8 cellular contexts compared by ENCODE assay signal in the genomic region with DNA sequence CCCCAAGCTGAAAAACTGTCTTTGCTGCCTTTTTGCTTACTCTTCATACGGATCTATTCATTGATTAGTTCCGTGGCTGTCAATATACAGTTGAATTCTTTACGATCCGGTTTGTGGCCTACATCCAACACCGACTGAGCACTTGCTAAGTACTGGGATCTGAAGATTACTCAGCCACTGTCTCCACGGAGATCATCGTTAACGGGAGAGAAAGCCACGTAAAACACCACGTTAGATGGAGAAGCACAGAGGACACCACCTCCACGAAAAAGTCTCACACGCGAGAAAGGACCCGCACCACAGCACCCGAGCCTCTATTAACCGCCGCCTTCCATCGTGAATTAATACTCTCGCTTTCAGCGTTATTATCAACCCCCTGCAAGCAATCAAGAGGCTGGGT.
DNase-seq lines count a peak whose midpoint lies in the region; ATAC-seq and TF ChIP-seq lines count a peak whose summit lies in the region.

No MANE protein-coding gene starts in this region.

- H3K36me3 ChIP-seq in NT2/D1 (ENCODE audit: insufficient read depth, insufficient read length, low read length), result peaks cover 39% of the 10 kb centered on the region

- DNase-seq in DMS 273 treated with DMSO at 0.1 percent for 48 hours (lab: John Stamatoyannopoulos, UW) (peak; percentile 27), DMS 273 (lab: John Stamatoyannopoulos, UW; ENCODE audit: unreplicated experiment) (no peak), NT2/D1 (ENCODE audit: low read depth, low spot score) (no peak), coronary artery (ENCODE audit: low spot score) (no peak), midbrain (lab: John Stamatoyannopoulos, UW) (peak; percentile 16), germinal center (ENCODE audit: low spot score) (no peak), NCI-H345 treated with DMSO at 0.1 percent for 48 hours (lab: John Stamatoyannopoulos, UW; ENCODE audit: unreplicated experiment) (no peak)

- peak overlapping the region; percentile 90 for H3K9ac ChIP-seq in NT2/D1 (ENCODE audit: insufficient read length, low read depth)

- H3K4me3 ChIP-seq in NT2/D1 (ENCODE audit: insufficient read length, low read depth), result peak overlapping the region; percentile 99
- peak overlapping the region; percentile 99 for H3K4me3 ChIP-seq in coronary artery

- TF ChIP-seq CTCF in coronary artery (IDR thresholded peaks at IDR 0.05), result no peak

- H3K4me1 ChIP-seq in NT2/D1 (ENCODE audit: insufficient read depth, insufficient read length), result peaks cover 2% of the 10 kb centered on the region

- peak overlapping the region; percentile 95 to 96 for H3K27ac ChIP-seq in coronary artery

- ATAC-seq in HG02610 (IDR thresholded peaks at IDR 0.05; ENCODE audit: unreplicated experiment), result no peak

- no peaks in the 10 kb centered on the region for H3K9me3 ChIP-seq in NT2/D1 (ENCODE audit: insufficient read depth, low read length)

- no peaks in the 10 kb centered on the region for H3K27me3 ChIP-seq in NT2/D1 (ENCODE audit: insufficient read depth, insufficient read length)

Comparison
In these comparisons a context has a peak if more than half of its experiments do, and no peak if none do; other contexts are left out.
1. DNase-seq: peak in DMS 273 treated with DMSO at 0.1 percent for 48 hours (single experiment) and midbrain (single experiment); none in DMS 273 (single experiment), NT2/D1 (single experiment), coronary artery (single experiment), germinal center (single experiment) and NCI-H345 treated with DMSO at 0.1 percent for 48 hours (single experiment).